Comparison of ENCODE assay signal across 21 cellular contexts in the genomic region with DNA sequence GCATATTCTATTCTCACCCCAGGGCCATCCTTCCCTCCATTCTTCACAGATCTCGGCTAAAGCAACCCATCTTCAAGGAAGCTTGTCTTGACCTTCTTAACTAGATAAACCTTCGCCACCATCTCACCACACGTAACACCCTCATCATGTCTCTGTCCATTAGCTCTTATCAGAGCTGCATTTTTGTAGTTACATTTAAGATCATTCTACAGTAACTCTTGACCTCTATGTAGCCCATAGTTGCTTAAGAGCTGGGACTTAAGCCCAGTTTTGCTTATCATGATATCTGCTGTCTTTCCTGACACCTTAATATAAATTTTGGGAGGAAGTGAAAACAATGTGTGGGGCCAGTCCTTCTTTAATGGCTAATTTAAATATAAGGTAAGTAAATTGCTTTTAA.
DNase-seq lines count a peak whose midpoint lies in the region; TF ChIP-seq lines count a peak whose summit lies in the region.
"Had no signal": no experiment of that assay in that cellular context is flagged by ENCODE, and none has a peak within 500 bp of the region (broad histone marks: within the 10 kb centered on the region; RNA-seq: fewer than 3 reads in every experiment).

No MANE protein-coding gene starts in this region.

- H3K79me1 ChIP-seq in trophoblast cell (ENCODE audit: low read length) = no peaks in the 10 kb centered on the region

- no peaks in the 10 kb centered on the region for H3K9me3 Mint-ChIP-seq in HFFc6
- H3K9me3 Mint-ChIP-seq: CD8-positive, alpha-beta T cell; GM23338; H9 had no signal

- H3K18ac ChIP-seq in trophoblast cell (ENCODE audit: low read length) = no peak overlapping the region

- no peak overlapping the region for H3K23ac ChIP-seq in trophoblast cell (ENCODE audit: low read length)

- H2AFZ ChIP-seq in trophoblast cell (ENCODE audit: insufficient read depth, low read length, poor library complexity) = no peak overlapping the region
- H2AFZ ChIP-seq: GM23338 had no signal

- H3K4me1 Mint-ChIP-seq in HFFc6 (ENCODE audit: low read depth) = peaks cover 26% of the 10 kb centered on the region
- H3K4me1 Mint-ChIP-seq: CD4-positive, CD25-positive, alpha-beta regulatory T cell; H9 had no signal

- no peak overlapping the region for H4K91ac ChIP-seq in trophoblast cell (ENCODE audit: low read depth, low read length)

- H3K9me3 ChIP-seq in trophoblast cell (ENCODE audit: insufficient read depth, low read depth, low read length) = no peaks in the 10 kb centered on the region
- H3K9me3 ChIP-seq: A549, BE2C, Caco-2 had no signal

- no peak overlapping the region for H3K4me3 ChIP-seq in trophoblast cell (ENCODE audit: low read depth, low read length)
- H3K4me3 ChIP-seq: A549, GM12878, GM23338 had no signal

- no peak overlapping the region for H2BK5ac ChIP-seq in trophoblast cell (ENCODE audit: low read depth, low read length, poor library complexity)

- no peak overlapping the region for H2BK120ac ChIP-seq in trophoblast cell (ENCODE audit: insufficient read depth, low read length, poor library complexity)

- H3K4ac ChIP-seq in trophoblast cell (ENCODE audit: low read depth, low read length) = no peak overlapping the region

- H3K27me3 ChIP-seq in trophoblast cell (ENCODE audit: insufficient read depth, low read length) = no peaks in the 10 kb centered on the region
- H3K27me3 ChIP-seq: BE2C had no signal

- no peak overlapping the region for H3K4me2 ChIP-seq in trophoblast cell (ENCODE audit: low read length)
- H3K4me2 ChIP-seq: A549, GM23338 had no signal

- TF ChIP-seq CTCF in HFFc6 (IDR thresholded peaks at IDR 0.05) = no peak

- peaks cover 0 to 3% of the 10 kb centered on the region in 2 experiments for H3K4me1 ChIP-seq in trophoblast cell (ENCODE audit: control insufficient read depth in 1 of 2, insufficient read depth in 2 of 2, low read length in 2 of 2)
- H3K4me1 ChIP-seq: A549, Caco-2 had no signal

- no peak overlapping the region for H3K4me3 Mint-ChIP-seq in HFFc6
- H3K4me3 Mint-ChIP-seq: CD4-positive, CD25-positive, alpha-beta regulatory T cell; CD8-positive, alpha-beta T cell; GM23338; H9 had no signal

- H2AK5ac ChIP-seq in trophoblast cell (ENCODE audit: low read length) = no peak overlapping the region

- H3K14ac ChIP-seq in trophoblast cell (ENCODE audit: low read length) = no peak overlapping the region

- H3K36me3 Mint-ChIP-seq in HFFc6 (ENCODE audit: low read depth) = no peaks in the 10 kb centered on the region
- H3K36me3 Mint-ChIP-seq: CD4-positive, CD25-positive, alpha-beta regulatory T cell; CD8-positive, alpha-beta T cell had no signal

- H4K8ac ChIP-seq in trophoblast cell (ENCODE audit: low read depth, low read length) = no peak overlapping the region

- H3K27me3 Mint-ChIP-seq in HFFc6 (ENCODE audit: insufficient read depth) = peaks cover 8% of the 10 kb centered on the region

- H3K27ac Mint-ChIP-seq in HFFc6 = no peak overlapping the region
- H3K27ac Mint-ChIP-seq: CD4-positive, CD25-positive, alpha-beta regulatory T cell; CD8-positive, alpha-beta T cell; GM23338; H9 had no signal

- no peaks in the 10 kb centered on the region for H3K79me2 ChIP-seq in trophoblast cell (ENCODE audit: control insufficient read depth, insufficient read depth, low read length, poor library complexity)

- H3K9ac ChIP-seq in trophoblast cell (ENCODE audit: low read length) = no peak overlapping the region

- WGBS in trophoblast cell (ENCODE audit: extremely low coverage, insufficient coverage, insufficient read length) = no CpG with 5 or more reads among the region's 3 CpGs

- no peak overlapping the region for H4K12ac ChIP-seq in trophoblast cell (ENCODE audit: low read depth, low read length)

- H3K27ac ChIP-seq in trophoblast cell (ENCODE audit: low read depth, low read length) = no peak overlapping the region
- H3K27ac ChIP-seq: A549 had no signal

- DNase-seq in NOMO-1 (lab: John Stamatoyannopoulos, UW; ENCODE audit: unreplicated experiment in 2 of 2) (peak; percentile 10 to 49), NOMO-1 treated with dmso at 0.1 percent for 144 hours (lab: John Stamatoyannopoulos, UW; ENCODE audit: unreplicated experiment) (no peak), MV-4-11 (lab: John Stamatoyannopoulos, UW) (peak; percentile 55), amniotic epithelial cell (ENCODE audit: low read depth) (peak; percentile 88), trophoblast cell (peak; percentile 60 to 81), NCI-H526 (lab: John Stamatoyannopoulos, UW) (no peak), HFFc6 (no peak)
- no peak for DNase-seq in effector CD8-positive, alpha-beta T cell (lab: John Stamatoyannopoulos, UW)
- DNase-seq: 8988T; ACHN; BE2C; C1 segment of cervical spinal cord; Caco-2; CD4-positive, CD25-positive, alpha-beta regulatory T cell; CD8-positive, alpha-beta T cell; DMS153; GDM1; H9 had no signal

- H3K36me3 ChIP-seq in trophoblast cell (ENCODE audit: control insufficient read depth in 1 of 2, insufficient read depth in 2 of 2, low read length in 2 of 2) = no peaks in the 10 kb centered on the region
- H3K36me3 ChIP-seq: BE2C had no signal

- H2BK12ac ChIP-seq in trophoblast cell (ENCODE audit: low read length) = no peak overlapping the region

Comparison
In these comparisons a context has a peak if more than half of its experiments do, and no peak if none do; other contexts are left out.
1. DNase-seq: peak in NOMO-1 (2 of 2), MV-4-11 (single experiment), amniotic epithelial cell (single experiment) and trophoblast cell (2 of 2); none in NOMO-1 treated with dmso at 0.1 percent for 144 hours (single experiment), NCI-H526 (0 of 2), HFFc6 (single experiment) and effector CD8-positive, alpha-beta T cell (single experiment).